ENCODE assay signal across 13 cellular contexts in the genomic region with DNA sequence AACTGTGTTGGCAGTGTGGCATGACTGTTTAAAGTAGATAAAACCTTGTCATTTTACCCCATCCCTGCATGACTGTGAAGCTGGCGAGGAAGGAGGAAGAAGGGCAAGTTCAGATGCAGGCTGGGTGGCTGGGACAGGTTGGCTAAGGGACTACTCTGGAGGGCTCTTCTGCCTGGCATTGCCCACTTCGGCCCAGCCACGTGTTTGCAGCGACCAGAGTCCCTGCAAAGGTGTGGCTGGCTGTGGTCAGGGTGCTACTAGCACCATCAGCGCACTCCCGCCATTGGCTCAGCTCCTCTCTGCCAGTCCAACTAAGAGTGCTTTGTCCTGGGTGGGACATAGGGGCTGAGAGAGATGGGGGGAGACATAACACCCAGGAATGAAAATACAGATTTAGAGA. TPM values are rescaled to one million over a fixed set of nuclear protein-coding genes. Genes with fewer than 3 reads are reported as not detected.
"Had no signal": no experiment of that assay in that cellular context is flagged by ENCODE, and none has a peak within 500 bp of the region (broad histone marks: within the 10 kb centered on the region; RNA-seq: fewer than 3 reads in every experiment).

No MANE protein-coding gene starts in this region.

- H3K27ac ChIP-seq: coronary artery, hepatocyte, pancreas, thyroid gland, upper lobe of left lung, uterus had no signal

- DNase-seq: effector CD8-positive, alpha-beta T cell; natural killer cell; pancreas; right cardiac atrium; small intestine; stimulated activated CD4-positive, alpha-beta T cell treated with anti-CD3 and anti-CD28 coated beads, Interleukin-12 subunit alpha, Interleukin-12 subunit beta, amount 100 ng/mL, for 4 hours; stimulated activated naive CD4-positive, alpha-beta T cell treated with Interleukin-2 at 50 U/mL for 16 hours; thyroid gland; upper lobe of left lung; uterus had no signal

- FAIRE-seq: pancreas, small intestine had no signal

- H3K4me1 ChIP-seq: upper lobe of left lung, uterus had no signal

- H3K9me3 ChIP-seq: pancreas, thyroid gland, upper lobe of left lung, uterus had no signal

- H2AFZ ChIP-seq: hepatocyte had no signal

- H3K4me3 ChIP-seq: coronary artery, hepatocyte, pancreas, thyroid gland, upper lobe of left lung, uterus had no signal

- H3K4me2 ChIP-seq: hepatocyte had no signal

- H3K27me3 ChIP-seq: hepatocyte, pancreas, thyroid gland, upper lobe of left lung, uterus had no signal

- H3K36me3 ChIP-seq: thyroid gland, uterus had no signal

RNA-seq across cellular contexts. Expression of a gene that starts 7.2 kb away (rescaled TPM):
- total RNA-seq: myocyte had no signal
